In genomic region chr5:76384705-76385104, GRCh38 we compare ENCODE assay signal across 14 cellular contexts.
"Had no signal": no experiment of that assay in that cellular context is flagged by ENCODE, and none has a peak within 500 bp of the region (broad histone marks: within the 10 kb centered on the region; RNA-seq: fewer than 3 reads in every experiment).

No MANE protein-coding gene starts in this region.

- H3K9me3 ChIP-seq: adrenal gland, lower lobe of right lung, neutrophil, tibial artery, vagina had no signal

- H3K4me3 ChIP-seq: adrenal gland, lower lobe of right lung, skin epidermis, tibial artery, vagina had no signal

- H3K36me3 Mint-ChIP-seq: mesothelial cell of epicardium had no signal

- H3K27me3 ChIP-seq: adrenal gland, neutrophil, tibial artery, vagina had no signal

- H3K4me3 Mint-ChIP-seq: endodermal cell, mesothelial cell of epicardium had no signal

- H3K36me3 ChIP-seq: adrenal gland, lower lobe of right lung, neutrophil, tibial artery, vagina had no signal

- H3K27ac ChIP-seq: adrenal gland, lower lobe of right lung, neutrophil, tibial artery, vagina had no signal

- H3K27ac Mint-ChIP-seq: endodermal cell had no signal

- DNase-seq: activated CD4-positive, alpha-beta T cell treated with anti-CD3 and anti-CD28 coated beads, Interleukin-2, amount 50 U/mL, for 48 hours; activated CD4-positive, CD25-positive, alpha-beta regulatory T cell treated with anti-CD3 and anti-CD28 coated beads, Interleukin-2, amount 50 U/mL, for 72 hours; activated T-cell treated with anti-CD3 and anti-CD28 coated beads, Interleukin-2, amount 50 U/mL, for 48 hours; adrenal gland; dermis blood vessel endothelial cell; endodermal cell; hippocampal formation; lower lobe of right lung; posterior cingulate gyrus; tibial artery had no signal

- H3K9me3 Mint-ChIP-seq: endodermal cell, mesothelial cell of epicardium had no signal

- H3K4me1 ChIP-seq: lower lobe of right lung, tibial artery had no signal
